ENCODE assay signal across 17 cellular contexts in genomic region chr14:101253948-101254347, GRCh38.
A peak's percentile ranks its signal among the peaks of the same experiment; 100 is the strongest.
DNase-seq lines count a peak whose midpoint lies in the region; ATAC-seq, FAIRE-seq and TF ChIP-seq lines count a peak whose summit lies in the region.
"Had no signal": no experiment of that assay in that cellular context is flagged by ENCODE, and none has a peak within 500 bp of the region (broad histone marks: within the 10 kb centered on the region; RNA-seq: fewer than 3 reads in every experiment).

No MANE protein-coding gene starts in this region.

- H3K27me3 ChIP-seq in SK-N-SH (ENCODE audit: insufficient read depth) (no peaks in the 10 kb centered on the region), osteoblast (ENCODE audit: insufficient read depth, low read length) (peaks cover 9% of the 10 kb centered on the region)
- H3K27me3 ChIP-seq: BLaER1 had no signal

- TF ChIP-seq CTCF in SK-N-SH (IDR thresholded peaks at IDR 0.05) (no peak), osteoblast (IDR thresholded peaks at IDR 0.05; ENCODE audit: extremely low read depth, low read depth, low read length) (no peak)

- H3K9me2 ChIP-seq in SK-N-SH = no peaks in the 10 kb centered on the region

- H3K4me3 ChIP-seq in SK-N-SH (ENCODE audit: low read depth in 2 of 2, low read length in 1 of 2) (no peak overlapping the region), osteoblast (ENCODE audit: insufficient read depth, low read length) (no peak overlapping the region)
- H3K4me3 ChIP-seq: BLaER1, HAP-1 had no signal

- H3K27ac Mint-ChIP-seq in activated T-helper 2 cell treated with anti-CD3 and anti-CD28 coated beads, Interferon-gamma antibody, Interleukin-2, Interleukin-4, amounts not matched to agents 10 μg/mL and 5 μg/mL and 100 μg/mL, durations not matched to agents 14 hours and 24 hours and 36 hours = no peak overlapping the region
- H3K27ac Mint-ChIP-seq: CD8-positive, alpha-beta memory T cell had no signal

- no peak overlapping the region for H3K9ac ChIP-seq in SK-N-SH
- H3K9ac ChIP-seq: BLaER1 had no signal

- 52% methylated on average over 5 of the region's 5 CpGs for WGBS in SK-N-SH (ENCODE audit: low lambda C conversion rate)

- no peaks in the 10 kb centered on the region for H3K9me3 ChIP-seq in SK-N-SH
- no peaks in the 10 kb centered on the region for H3K9me3 ChIP-seq in osteoblast (ENCODE audit: low read depth, low read length)
- H3K9me3 ChIP-seq: BLaER1, Caco-2, HAP-1 had no signal

- H3K4me2 ChIP-seq in SK-N-SH = no peak overlapping the region
- H3K4me2 ChIP-seq in osteoblast (ENCODE audit: insufficient read depth, low read length) = no peak overlapping the region
- H3K4me2 ChIP-seq: BLaER1 had no signal

- H3K4me3 Mint-ChIP-seq in activated T-helper 2 cell treated with anti-CD3 and anti-CD28 coated beads, Interferon-gamma antibody, Interleukin-2, Interleukin-4, amounts not matched to agents 10 μg/mL and 5 μg/mL and 100 μg/mL, durations not matched to agents 14 hours and 24 hours and 36 hours (ENCODE audit: low read depth) = no peak overlapping the region
- H3K4me3 Mint-ChIP-seq: CD8-positive, alpha-beta memory T cell had no signal

- no peak for TF ChIP-seq RAD21 in SK-N-SH (IDR thresholded peaks at IDR 0.05; ENCODE audit: low read length)

- no peak overlapping the region for H3K27ac ChIP-seq in SK-N-SH (ENCODE audit: low read depth in 2 of 2, low read length in 1 of 2)
- no peak overlapping the region for H3K27ac ChIP-seq in osteoblast (ENCODE audit: low read depth, low read length)
- H3K27ac ChIP-seq: 22Rv1, BLaER1 had no signal

- intact Hi-C loops in activated T-helper 2 cell treated with anti-CD3 and anti-CD28 coated beads, Interferon-gamma antibody, Interleukin-2, Interleukin-4, amounts not matched to agents 10 μg/mL and 5 μg/mL and 100 μg/mL, durations not matched to agents 14 hours and 24 hours and 36 hours (cut with micrococcal nuclease) = no loop called here

- no peak for FAIRE-seq in RCC 7860 (lab: Jason Lieb, UNC)
- FAIRE-seq: GM18507 had no signal

- no peaks in the 10 kb centered on the region for H3K79me2 ChIP-seq in SK-N-SH (ENCODE audit: insufficient read depth)
- H3K79me2 ChIP-seq in osteoblast (ENCODE audit: insufficient read depth, low read length) = no peaks in the 10 kb centered on the region

- POLR2A ChIA-PET in SK-N-SH (lab: Yijun Ruan, JAX) = no interaction called here

- H3K9me3 Mint-ChIP-seq in activated T-helper 2 cell treated with anti-CD3 and anti-CD28 coated beads, Interferon-gamma antibody, Interleukin-2, Interleukin-4, amounts not matched to agents 10 μg/mL and 5 μg/mL and 100 μg/mL, durations not matched to agents 14 hours and 24 hours and 36 hours = no peaks in the 10 kb centered on the region

- ATAC-seq in SK-N-SH treated with all-trans-retinoic acid at 6 μM for 48 hours = no peak
- ATAC-seq in GM18520 (IDR thresholded peaks at IDR 0.05; ENCODE audit: unreplicated experiment) = no peak
- no peak for ATAC-seq in GM18870 (IDR thresholded peaks at IDR 0.05; ENCODE audit: unreplicated experiment)

- H3K27me3 Mint-ChIP-seq in activated T-helper 2 cell treated with anti-CD3 and anti-CD28 coated beads, Interferon-gamma antibody, Interleukin-2, Interleukin-4, amounts not matched to agents 10 μg/mL and 5 μg/mL and 100 μg/mL, durations not matched to agents 14 hours and 24 hours and 36 hours (ENCODE audit: low read depth) = no peaks in the 10 kb centered on the region

- CTCF ChIA-PET in SK-N-SH (lab: Yijun Ruan, JAX) = interaction anchor here (1.3 kb wide), 1 partner anchor 306 kb away, joined by 3 read pairs; no protein-coding TSS in a partner anchor

- H2AFZ ChIP-seq in SK-N-SH (ENCODE audit: low read depth) = no peak overlapping the region
- H2AFZ ChIP-seq in osteoblast (ENCODE audit: low read length) = no peak overlapping the region

- TF ChIP-seq EP300 in SK-N-SH (IDR thresholded peaks at IDR 0.05; ENCODE audit: borderline replicate concordance in 1 of 2, low read depth in 1 of 2, low read length in 1 of 2) = no peak

- no peaks in the 10 kb centered on the region for H3F3A ChIP-seq in SK-N-SH (replicated peaks; ENCODE audit: insufficient read depth)

- no peaks in the 10 kb centered on the region for H3K36me3 Mint-ChIP-seq in activated T-helper 2 cell treated with anti-CD3 and anti-CD28 coated beads, Interferon-gamma antibody, Interleukin-2, Interleukin-4, amounts not matched to agents 10 μg/mL and 5 μg/mL and 100 μg/mL, durations not matched to agents 14 hours and 24 hours and 36 hours (ENCODE audit: low read depth)

- peak; percentile 6 for DNase-seq in SK-N-SH
- peak; percentile 7 for DNase-seq in activated T-helper 2 cell treated with anti-CD3 and anti-CD28 coated beads, Interferon-gamma antibody, Interleukin-2, Interleukin-4, amounts not matched to agents 10 μg/mL and 5 μg/mL and 100 μg/mL, durations not matched to agents 14 hours and 24 hours and 36 hours (ENCODE audit: low spot score)
- DNase-seq in osteoblast (ENCODE audit: insufficient read length, low spot score, missing footprints) = peak; percentile 70
- no peak for DNase-seq in RCC 7860 (ENCODE audit: low spot score)
- DNase-seq: AML-193; Caco-2; CD8-positive, alpha-beta memory T cell; DND-41; GOT3; IMR-90 had no signal

- H4K20me1 ChIP-seq in SK-N-SH (ENCODE audit: insufficient read depth) = no peaks in the 10 kb centered on the region
- H4K20me1 ChIP-seq in osteoblast (ENCODE audit: insufficient read depth, low read length) = no peaks in the 10 kb centered on the region
- H4K20me1 ChIP-seq: BLaER1 had no signal

- H3K4me1 Mint-ChIP-seq in activated T-helper 2 cell treated with anti-CD3 and anti-CD28 coated beads, Interferon-gamma antibody, Interleukin-2, Interleukin-4, amounts not matched to agents 10 μg/mL and 5 μg/mL and 100 μg/mL, durations not matched to agents 14 hours and 24 hours and 36 hours (ENCODE audit: low read depth) = peaks cover 12% of the 10 kb centered on the region

- H3K4me1 ChIP-seq in SK-N-SH (ENCODE audit: control insufficient read depth in 1 of 2, insufficient read depth in 2 of 2, low read depth in 1 of 2, low read length in 1 of 2) (no peaks in the 10 kb centered on the region; a peak in 1 of 4 replicates), osteoblast (ENCODE audit: insufficient read depth, low read length) (no peaks in the 10 kb centered on the region)
- H3K4me1 ChIP-seq: Caco-2, HAP-1 had no signal

- H3K36me3 ChIP-seq in SK-N-SH (replicated peaks in 1 of 2; ENCODE audit: control insufficient read depth in 1 of 2, insufficient read depth in 2 of 2, low read length in 1 of 2) (no peaks in the 10 kb centered on the region), osteoblast (ENCODE audit: insufficient read depth, low read length) (no peaks in the 10 kb centered on the region)
- H3K36me3 ChIP-seq: BLaER1, HAP-1 had no signal

TF ChIP-seq in SK-N-SH, 30 proteins besides CTCF, POLR2A, EP300 and RAD21 (continues in another document):
- TF ChIP-seq SIN3A (IDR thresholded peaks at IDR 0.05; ENCODE audit: borderline replicate concordance, low read depth, low read length) = no peak
- TF ChIP-seq NFIC (IDR thresholded peaks at IDR 0.05; ENCODE audit: borderline replicate concordance) = no peak
- no peak for TF ChIP-seq SMC3 (IDR thresholded peaks at IDR 0.05; ENCODE audit: low read depth, low read length)
- TF ChIP-seq FOXM1 (IDR thresholded peaks at IDR 0.05; ENCODE audit: low read depth) = no peak
- TF ChIP-seq TAF1 (IDR thresholded peaks at IDR 0.05; ENCODE audit: borderline replicate concordance, low read depth, low read length) = no peak
- TF ChIP-seq YY1 (IDR thresholded peaks at IDR 0.05; ENCODE audit: low read depth) = no peak
- no peak for TF ChIP-seq EZH2phosphoT487 (IDR thresholded peaks at IDR 0.05; ENCODE audit: borderline replicate concordance, low read depth)
- TF ChIP-seq ZBTB33 (IDR thresholded peaks at IDR 0.05; ENCODE audit: borderline replicate concordance, low read depth) = no peak

TF ChIP-seq in SK-N-SH treated with all-trans-retinoic acid at 6 μM for 48 hours, 23 proteins besides CTCF, POLR2A, EP300 and RAD21 (continues in another document):
- no peak for TF ChIP-seq OSR1 (CRISPR knock-in tag; IDR thresholded peaks at IDR 0.05)
- TF ChIP-seq ZNF565 (CRISPR knock-in tag; conservative IDR thresholded peaks at IDR 0.05; ENCODE audit: low read depth) = no peak
- TF ChIP-seq ZNF8 (CRISPR knock-in tag; IDR thresholded peaks at IDR 0.05) = no peak
- TF ChIP-seq ISL1 (CRISPR knock-in tag; IDR thresholded peaks at IDR 0.05) = no peak
- TF ChIP-seq PATZ1 (CRISPR knock-in tag; IDR thresholded peaks at IDR 0.05; ENCODE audit: borderline replicate concordance) = no peak
- no peak for TF ChIP-seq RARB (CRISPR knock-in tag; IDR thresholded peaks at IDR 0.05)
- no peak for TF ChIP-seq CREB5 (CRISPR knock-in tag; IDR thresholded peaks at IDR 0.05; ENCODE audit: low read depth)
